ENCODE assay signal across 1 cellular context in genomic region chr7:1755783-1756626, GRCh38.
TF ChIP-seq lines count a peak whose summit lies in the region.

No MANE protein-coding gene starts in this region.

TF ChIP-seq in WTC11, 78 proteins besides CTCF, POLR2A, EP300 and RAD21 (continued from another document):
- TF ChIP-seq, protein P1, sequence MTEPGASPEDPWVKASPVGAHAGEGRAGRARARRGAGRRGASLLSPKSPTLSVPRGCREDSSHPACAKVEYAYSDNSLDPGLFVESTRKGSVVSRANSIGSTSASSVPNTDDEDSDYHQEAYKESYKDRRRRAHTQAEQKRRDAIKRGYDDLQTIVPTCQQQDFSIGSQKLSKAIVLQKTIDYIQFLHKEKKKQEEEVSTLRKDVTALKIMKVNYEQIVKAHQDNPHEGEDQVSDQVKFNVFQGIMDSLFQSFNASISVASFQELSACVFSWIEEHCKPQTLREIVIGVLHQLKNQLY (CRISPR knock-in tag; IDR thresholded peaks at IDR 0.05) = no peak
- no peak for TF ChIP-seq JAZF1 (CRISPR knock-in tag; IDR thresholded peaks at IDR 0.05)
- no peak for TF ChIP-seq ZNF121 (CRISPR knock-in tag; IDR thresholded peaks at IDR 0.05)
